ENCODE assay signal across 19 cellular contexts in the genomic region with DNA sequence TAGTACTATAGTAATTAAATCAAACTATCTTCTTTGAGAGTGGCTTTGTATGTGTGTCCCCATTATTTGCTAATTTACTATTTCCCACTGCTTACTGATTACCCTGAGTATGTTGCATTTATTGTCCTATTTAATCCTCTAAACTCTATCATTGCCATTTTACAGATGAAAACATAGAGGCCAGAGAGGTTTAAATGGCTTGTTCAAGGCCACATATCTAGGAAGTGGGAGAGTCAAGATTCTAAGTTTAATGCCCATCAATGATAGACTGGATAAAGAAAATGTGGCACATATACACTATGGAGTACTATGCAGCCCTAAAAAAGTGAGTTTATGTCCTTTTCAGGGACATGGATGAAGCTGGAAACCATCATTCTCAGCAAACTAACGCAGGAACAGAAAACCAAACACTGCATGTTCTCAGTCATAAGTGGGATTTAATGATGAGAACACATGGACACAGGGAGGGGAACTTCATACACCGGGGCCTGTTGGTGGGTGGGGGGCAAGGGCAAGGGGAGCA.
"Had no signal": no experiment of that assay in that cellular context is flagged by ENCODE, and none has a peak within 500 bp of the region (broad histone marks: within the 10 kb centered on the region; RNA-seq: fewer than 3 reads in every experiment).

No MANE protein-coding gene starts in this region.

- H3K4me1 ChIP-seq: thyroid gland had no signal

- H3K4me3 ChIP-seq: heart right ventricle, lower lobe of right lung, neural progenitor cell, thyroid gland, upper lobe of right lung had no signal

- FAIRE-seq: keratinocyte had no signal

- H3K9me3 ChIP-seq: lower lobe of right lung, thyroid gland, upper lobe of right lung had no signal

- ATAC-seq: heart right ventricle, lower lobe of right lung had no signal

- H3K4me2 ChIP-seq: neural progenitor cell had no signal

- DNase-seq: activated CD4-positive, alpha-beta memory T cell treated with anti-CD3 and anti-CD28 coated beads for 36 hours; activated CD4-positive, alpha-beta T cell treated with anti-CD3 and anti-CD28 coated beads for 48 hours; activated CD4-positive, CD25-positive, alpha-beta regulatory T cell; activated naive CD4-positive, alpha-beta T cell treated with Interleukin-2 at 50 U/mL for 16 hours; activated T-cell treated with anti-CD3 and anti-CD28 coated beads, Interleukin-2, amount 50 U/mL, for 48 hours; aorta; effector CD4-positive, alpha-beta T cell; erythroblast; foreskin fibroblast; heart right ventricle; lower lobe of right lung; naive thymus-derived CD4-positive, alpha-beta T cell; retina; stimulated activated CD4-positive, alpha-beta T cell treated with anti-CD3 and anti-CD28 coated beads, Interleukin-4, amount 100 ng/mL, for 24 hours; substantia nigra; thyroid gland; upper lobe of right lung had no signal

- H3K36me3 ChIP-seq: heart right ventricle, lower lobe of right lung, neural progenitor cell, thyroid gland, upper lobe of right lung had no signal

- H3K27me3 ChIP-seq: heart right ventricle, neural progenitor cell, thyroid gland, upper lobe of right lung had no signal

- H2AFZ ChIP-seq: neural progenitor cell had no signal

- H3K9ac ChIP-seq: neural progenitor cell had no signal

- H3K27ac ChIP-seq: lower lobe of right lung, neural progenitor cell, thyroid gland, upper lobe of right lung had no signal
